ENCODE assay signal across 1 cellular context in the genomic region with DNA sequence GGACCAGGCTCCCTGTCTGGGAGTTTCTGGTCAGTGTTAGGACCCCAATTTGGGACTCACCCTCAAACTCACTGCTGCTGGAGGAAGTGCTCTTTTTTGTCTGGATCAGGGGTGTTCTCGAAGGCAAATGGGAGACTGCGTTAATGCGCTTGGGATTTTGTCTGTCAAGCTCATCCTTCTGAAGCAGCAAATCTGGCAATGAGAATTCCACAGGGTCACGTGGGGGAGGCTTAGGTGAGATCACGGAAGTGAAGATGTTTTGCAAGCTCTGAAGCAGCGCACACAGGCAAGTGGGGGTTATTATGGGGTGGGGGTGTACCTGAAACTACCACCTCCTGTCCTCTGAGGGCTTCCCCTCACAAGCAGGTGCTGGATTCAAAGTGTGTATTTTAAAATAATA.
TF ChIP-seq lines count a peak whose summit lies in the region.

No MANE protein-coding gene starts in this region.

TF ChIP-seq in K562, 482 proteins besides CTCF, POLR2A, EP300 and RAD21:
- TF ChIP-seq PTBP1 (IDR thresholded peaks at IDR 0.05; ENCODE audit: low read depth, low read length) (no peak), USF2 (CRISPR knock-in tag; IDR thresholded peaks at IDR 0.05) (peak; percentile 70)
- TF ChIP-seq, protein P1, sequence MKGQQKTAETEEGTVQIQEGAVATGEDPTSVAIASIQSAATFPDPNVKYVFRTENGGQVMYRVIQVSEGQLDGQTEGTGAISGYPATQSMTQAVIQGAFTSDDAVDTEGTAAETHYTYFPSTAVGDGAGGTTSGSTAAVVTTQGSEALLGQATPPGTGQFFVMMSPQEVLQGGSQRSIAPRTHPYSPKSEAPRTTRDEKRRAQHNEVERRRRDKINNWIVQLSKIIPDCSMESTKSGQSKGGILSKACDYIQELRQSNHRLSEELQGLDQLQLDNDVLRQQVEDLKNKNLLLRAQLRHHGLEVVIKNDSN (CRISPR knock-in tag; IDR thresholded peaks at IDR 0.05): peak; percentile 60
TF ChIP-seq in K562: peak in this region for 2.
